9 cellular contexts compared by ENCODE assay signal in genomic region chr5:93800988-93801811, GRCh38. TPM values are rescaled to one million over a fixed set of nuclear protein-coding genes. Genes with fewer than 3 reads are reported as not detected.
DNase-seq lines count a peak whose midpoint lies in the region; ATAC-seq and TF ChIP-seq lines count a peak whose summit lies in the region.
"Had no signal": no experiment of that assay in that cellular context is flagged by ENCODE, and none has a peak within 500 bp of the region (broad histone marks: within the 10 kb centered on the region; RNA-seq: fewer than 3 reads in every experiment).

No MANE protein-coding gene starts in this region.

- DNase-seq in CD14-positive monocyte (ENCODE audit: low spot score): no peak
- peak; percentile 23 to 67 for DNase-seq in NCI-H524 (lab: John Stamatoyannopoulos, UW)
- peak; percentile 82 for DNase-seq in choroid plexus epithelial cell (ENCODE audit: low read depth)
- peak; percentile 31 for DNase-seq in lung (ENCODE audit: low spot score)
- no peak for DNase-seq in NK-92 treated with Interleukin-12 subunit alpha and Interleukin-12 subunit beta, amount 100 ng/mL, for 24 hours (lab: John Stamatoyannopoulos, UW)
- DNase-seq in HuH-7 (ENCODE audit: low spot score): no peak

- TF ChIP-seq CTCF in CD14-positive monocyte (IDR thresholded peaks at IDR 0.05) (peak; percentile 73), GM12873 (IDR thresholded peaks at IDR 0.05; ENCODE audit: insufficient read depth, low read depth, low read length, missing control alignments) (peak; percentile 54), choroid plexus epithelial cell (conservative IDR thresholded peaks at IDR 0.05; ENCODE audit: low read depth, low read length) (peak; percentile 60), lung (IDR thresholded peaks at IDR 0.05; ENCODE audit: control extremely low read depth, extremely low read depth) (peak; percentile 30)

- no peaks in the 10 kb centered on the region for H3K36me3 Mint-ChIP-seq in CD14-positive monocyte

- H3K27me3 ChIP-seq in lung (ENCODE audit: control insufficient read depth, insufficient read depth): no peaks in the 10 kb centered on the region

- no peak overlapping the region for H3K27ac Mint-ChIP-seq in CD14-positive monocyte
- H3K27ac Mint-ChIP-seq: T-cell had no signal

- no peaks in the 10 kb centered on the region for H3K9me3 Mint-ChIP-seq in CD14-positive monocyte
- H3K9me3 Mint-ChIP-seq: T-cell had no signal

- no peak overlapping the region for H3K27ac ChIP-seq in lung (ENCODE audit: low read depth in 1 of 2, low read length in 1 of 2)

- peak; percentile 74 for ATAC-seq in HG03175 (IDR thresholded peaks at IDR 0.05; ENCODE audit: unreplicated experiment)
- ATAC-seq in lung (ENCODE audit: insufficient read depth, low FRiP score): no peak
- ATAC-seq: T-cell had no signal

- no peak overlapping the region for H3K4me3 Mint-ChIP-seq in CD14-positive monocyte
- H3K4me3 Mint-ChIP-seq: T-cell had no signal

- intact Hi-C loops in CD14-positive monocyte (cut with micrococcal nuclease): loop anchor here in 1 of 2 donors (5.0 kb wide), 1 partner anchor 214 kb away; no protein-coding TSS in a partner anchor

- H3K4me1 Mint-ChIP-seq in CD14-positive monocyte: no peaks in the 10 kb centered on the region

- H3K36me3 ChIP-seq in lung (ENCODE audit: control insufficient read depth in 2 of 2, insufficient read depth in 2 of 2, low read length in 2 of 2): no peaks in the 10 kb centered on the region

- no peaks in the 10 kb centered on the region for H3K27me3 Mint-ChIP-seq in CD14-positive monocyte (ENCODE audit: low read depth in 3 of 3)
- H3K27me3 Mint-ChIP-seq: T-cell had no signal

- no peaks in the 10 kb centered on the region for H3K9me3 ChIP-seq in lung (ENCODE audit: control insufficient read depth in 2 of 2, insufficient read depth in 1 of 2, low read length in 1 of 2)

- H3K4me3 ChIP-seq in choroid plexus epithelial cell (ENCODE audit: low read depth, low read length) (no peak overlapping the region), lung (no peak overlapping the region)

- H3K4me1 ChIP-seq in lung (ENCODE audit: control insufficient read depth in 2 of 2, insufficient read depth in 2 of 2, low read length in 2 of 2): no peaks in the 10 kb centered on the region

- 28 to 36% methylated on average over 2 of the region's 2 CpGs for WGBS in lung, 2 donors

RNA-seq across cellular contexts. Expression of gene POU5F2, which starts 59.8 kb away (rescaled TPM):
- polyA plus RNA-seq in CD14-positive monocyte (under 1 TPM in 1 of 2 donors, not detected in 1; 0.04 TPM), lung (under 1 TPM; 0.02 to 0.14 TPM)
- 1 to 10 TPM; 2.0 to 8.6 TPM for total RNA-seq in lung

Comparison
In these comparisons a context has a peak if more than half of its experiments do, and no peak if none do; other contexts are left out.
1. DNase-seq: peak in NCI-H524 (2 of 2), choroid plexus epithelial cell (single experiment) and lung (single experiment); none in CD14-positive monocyte (single experiment), NK-92 treated with Interleukin-12 subunit alpha and Interleukin-12 subunit beta, amount 100 ng/mL, for 24 hours (single experiment) and HuH-7 (single experiment).
2. Peak in every context shown above with its lines, with median percentiles within 50 percentile points of each other: CTCF ChIP-seq.